ENCODE assay signal across 1 cellular context in genomic region chr5:131263648-131264452, GRCh38.
A peak's percentile ranks its signal among the peaks of the same experiment; 100 is the strongest.
TF ChIP-seq lines count a peak whose summit lies in the region.

Gene CDC42SE2, plus strand, starts transcription at chr5:131264053. Its CDS starts 95,441 bp downstream, at chr5:131359494.

TF ChIP-seq in WTC11, 78 proteins besides CTCF, POLR2A, EP300 and RAD21 (continued from another document):
- TF ChIP-seq AR (CRISPR knock-in tag; IDR thresholded peaks at IDR 0.05) (no peak), ZNF138 (CRISPR knock-in tag; conservative IDR thresholded peaks at IDR 0.05) (no peak), ZNF512 (CRISPR knock-in tag; IDR thresholded peaks at IDR 0.05; ENCODE audit: borderline replicate concordance) (no peak), HMGXB4 (CRISPR knock-in tag; IDR thresholded peaks at IDR 0.05) (peak; percentile 93), OVOL2 (CRISPR knock-in tag; IDR thresholded peaks at IDR 0.05; ENCODE audit: borderline replicate concordance) (no peak), ZNF416 (CRISPR knock-in tag; IDR thresholded peaks at IDR 0.05) (no peak), PREB (CRISPR knock-in tag; IDR thresholded peaks at IDR 0.05; ENCODE audit: borderline replicate concordance) (no peak), ZNF671 (CRISPR knock-in tag; IDR thresholded peaks at IDR 0.05) (no peak), ATF2 (CRISPR knock-in tag; IDR thresholded peaks at IDR 0.05; ENCODE audit: borderline replicate concordance, low read depth) (no peak), MLX (CRISPR knock-in tag; IDR thresholded peaks at IDR 0.05) (no peak), ZNF232 (CRISPR knock-in tag; IDR thresholded peaks at IDR 0.05) (0 out of 2 replicates have a peak, but pooled peaks have one; percentile 22), ETV6 (CRISPR knock-in tag; IDR thresholded peaks at IDR 0.05) (peak; percentile 91), FOXJ3 (CRISPR knock-in tag; IDR thresholded peaks at IDR 0.05; ENCODE audit: borderline replicate concordance) (no peak), SOX15 (CRISPR knock-in tag; IDR thresholded peaks at IDR 0.05) (no peak), E2F1 (CRISPR knock-in tag; IDR thresholded peaks at IDR 0.05) (no peak), ZNF219 (CRISPR knock-in tag; IDR thresholded peaks at IDR 0.05; ENCODE audit: borderline replicate concordance) (no peak), NFE2L1 (CRISPR knock-in tag; IDR thresholded peaks at IDR 0.05) (no peak), CDX4 (CRISPR knock-in tag; IDR thresholded peaks at IDR 0.05; ENCODE audit: borderline replicate concordance) (no peak), ELF4 (CRISPR knock-in tag; IDR thresholded peaks at IDR 0.05; ENCODE audit: low read depth) (no peak), ZNF317 (CRISPR knock-in tag; IDR thresholded peaks at IDR 0.05; ENCODE audit: borderline replicate concordance, low read depth) (peak; percentile 31; the same call in 1 of the 2 replicates), JUN (CRISPR knock-in tag; IDR thresholded peaks at IDR 0.05) (peak; percentile 27; the same call in 1 of the 2 replicates), ZNF121 (CRISPR knock-in tag; IDR thresholded peaks at IDR 0.05) (no peak), MYBL2 (CRISPR knock-in tag; IDR thresholded peaks at IDR 0.05) (peak; percentile 48; the same call in 1 of the 2 replicates), ESRRA (CRISPR knock-in tag; IDR thresholded peaks at IDR 0.05; ENCODE audit: borderline replicate concordance) (peak; percentile 7; the same call in 1 of the 2 replicates), ZNF396 (CRISPR knock-in tag; IDR thresholded peaks at IDR 0.05; ENCODE audit: borderline replicate concordance) (no peak), CREB1 (CRISPR knock-in tag; IDR thresholded peaks at IDR 0.05) (no peak), ZBTB21 (CRISPR knock-in tag; IDR thresholded peaks at IDR 0.05; ENCODE audit: borderline replicate concordance) (no peak), SMAD3 (CRISPR knock-in tag; IDR thresholded peaks at IDR 0.05; ENCODE audit: borderline replicate concordance) (0 out of 2 replicates have a peak, but pooled peaks have one; percentile 69), TCF7 (CRISPR knock-in tag; IDR thresholded peaks at IDR 0.05; ENCODE audit: low read depth) (no peak)
- TF ChIP-seq, protein P1, sequence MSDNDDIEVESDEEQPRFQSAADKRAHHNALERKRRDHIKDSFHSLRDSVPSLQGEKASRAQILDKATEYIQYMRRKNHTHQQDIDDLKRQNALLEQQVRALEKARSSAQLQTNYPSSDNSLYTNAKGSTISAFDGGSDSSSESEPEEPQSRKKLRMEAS (CRISPR knock-in tag; IDR thresholded peaks at IDR 0.05): no peak; the same call in 1 of the 2 replicates
- TF ChIP-seq, protein P2, sequence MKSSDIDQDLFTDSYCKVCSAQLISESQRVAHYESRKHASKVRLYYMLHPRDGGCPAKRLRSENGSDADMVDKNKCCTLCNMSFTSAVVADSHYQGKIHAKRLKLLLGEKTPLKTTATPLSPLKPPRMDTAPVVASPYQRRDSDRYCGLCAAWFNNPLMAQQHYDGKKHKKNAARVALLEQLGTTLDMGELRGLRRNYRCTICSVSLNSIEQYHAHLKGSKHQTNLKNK (CRISPR knock-in tag; IDR thresholded peaks at IDR 0.05): no peak
- TF ChIP-seq, protein P3, sequence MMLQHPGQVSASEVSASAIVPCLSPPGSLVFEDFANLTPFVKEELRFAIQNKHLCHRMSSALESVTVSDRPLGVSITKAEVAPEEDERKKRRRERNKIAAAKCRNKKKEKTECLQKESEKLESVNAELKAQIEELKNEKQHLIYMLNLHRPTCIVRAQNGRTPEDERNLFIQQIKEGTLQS (CRISPR knock-in tag; conservative IDR thresholded peaks at IDR 0.05): no peak
- TF ChIP-seq, protein P4, sequence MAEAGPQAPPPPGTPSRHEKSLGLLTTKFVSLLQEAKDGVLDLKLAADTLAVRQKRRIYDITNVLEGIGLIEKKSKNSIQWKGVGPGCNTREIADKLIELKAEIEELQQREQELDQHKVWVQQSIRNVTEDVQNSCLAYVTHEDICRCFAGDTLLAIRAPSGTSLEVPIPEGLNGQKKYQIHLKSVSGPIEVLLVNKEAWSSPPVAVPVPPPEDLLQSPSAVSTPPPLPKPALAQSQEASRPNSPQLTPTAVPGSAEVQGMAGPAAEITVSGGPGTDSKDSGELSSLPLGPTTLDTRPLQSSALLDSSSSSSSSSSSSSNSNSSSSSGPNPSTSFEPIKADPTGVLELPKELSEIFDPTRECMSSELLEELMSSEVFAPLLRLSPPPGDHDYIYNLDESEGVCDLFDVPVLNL (CRISPR knock-in tag; IDR thresholded peaks at IDR 0.05; ENCODE audit: borderline replicate concordance, low read depth): no peak; the same call in 1 of the 2 replicates
